9 cellular contexts compared by ENCODE assay signal in the genomic region with DNA sequence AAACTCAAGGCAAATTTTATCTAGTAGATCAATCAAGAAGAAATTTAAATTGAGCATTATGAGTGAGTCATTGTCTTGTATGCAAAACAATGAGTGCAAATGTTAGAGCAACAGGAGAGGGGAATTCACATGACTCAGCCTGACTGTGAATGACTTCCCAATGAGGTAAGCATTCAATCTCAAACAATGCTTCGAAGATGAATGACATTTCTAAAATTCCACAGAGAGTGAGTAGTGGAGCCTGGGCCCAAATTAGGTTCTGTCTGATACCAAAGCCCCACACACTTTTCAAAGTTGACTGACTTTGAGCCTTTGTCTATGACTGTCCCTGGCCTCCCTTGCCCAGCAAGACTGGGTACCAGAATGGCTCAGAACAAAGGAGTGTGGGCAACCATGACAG.
DNase-seq lines count a peak whose midpoint lies in the region; ATAC-seq and TF ChIP-seq lines count a peak whose summit lies in the region.
"Had no signal": no experiment of that assay in that cellular context is flagged by ENCODE, and none has a peak within 500 bp of the region (broad histone marks: within the 10 kb centered on the region; RNA-seq: fewer than 3 reads in every experiment).

No MANE protein-coding gene starts in this region.

- H3K4me1 ChIP-seq in HUES64 (ENCODE audit: insufficient read depth, low read length) (peaks cover 32% of the 10 kb centered on the region), lung (ENCODE audit: control insufficient read depth in 2 of 2, insufficient read depth in 2 of 2, low read length in 2 of 2) (no peaks in the 10 kb centered on the region)
- H3K4me1 ChIP-seq: vagina had no signal

- H3K4me3 ChIP-seq in HUES64 (ENCODE audit: low read length) (no peak overlapping the region; the same call in 1 of the 2 replicates), brain microvascular endothelial cell (ENCODE audit: low read depth, low read length) (no peak overlapping the region), lung (no peak overlapping the region)
- H3K4me3 ChIP-seq: vagina had no signal

- no peaks in the 10 kb centered on the region for H3K27me3 ChIP-seq in HUES64 (ENCODE audit: insufficient read depth, low read length)
- no peaks in the 10 kb centered on the region for H3K27me3 ChIP-seq in brain microvascular endothelial cell (replicated peaks)
- H3K27me3 ChIP-seq in lung (ENCODE audit: control insufficient read depth, insufficient read depth): peaks cover 7% of the 10 kb centered on the region
- H3K27me3 ChIP-seq: vagina had no signal

- no peak for TF ChIP-seq CTCF in brain microvascular endothelial cell (IDR thresholded peaks at IDR 0.05; ENCODE audit: low read depth, low read length, missing control alignments)
- no peak for TF ChIP-seq CTCF in lung (IDR thresholded peaks at IDR 0.05; ENCODE audit: control extremely low read depth, extremely low read depth)

- H3K9me3 ChIP-seq in HUES64 (ENCODE audit: insufficient read depth, low read depth, low read length) (peaks cover 2% of the 10 kb centered on the region), lung (ENCODE audit: control insufficient read depth in 2 of 2, insufficient read depth in 1 of 2, low read length in 1 of 2) (peaks cover 0 to 8% of the 10 kb centered on the region in 2 donors)
- H3K9me3 ChIP-seq: vagina had no signal

- peak overlapping the region; percentile 66; the same call in 1 of the 2 replicates for H3K9ac ChIP-seq in HUES64 (ENCODE audit: low read depth, low read length)

- 33% methylated on average over 1 of the region's 1 CpG for whole genome bisulfite sequencing in HUES64
- WGBS in lung, 2 donors: 22 to 35% methylated on average over 1 of the region's 1 CpG

- no peaks in the 10 kb centered on the region for H3K36me3 ChIP-seq in HUES64 (ENCODE audit: insufficient read depth, low read length)
- no peaks in the 10 kb centered on the region for H3K36me3 ChIP-seq in brain microvascular endothelial cell (replicated peaks)
- H3K36me3 ChIP-seq in lung (ENCODE audit: control insufficient read depth in 2 of 2, insufficient read depth in 2 of 2, low read length in 2 of 2): no peaks in the 10 kb centered on the region
- H3K36me3 ChIP-seq: vagina had no signal

- H3K27ac ChIP-seq in HUES64 (ENCODE audit: low read depth, low read length) (peak overlapping the region; percentile 96), brain microvascular endothelial cell (peak overlapping the region; percentile 19), lung (ENCODE audit: low read depth in 1 of 2, low read length in 1 of 2) (no peak overlapping the region)
- H3K27ac ChIP-seq: vagina had no signal

- no peak for ATAC-seq in lung (ENCODE audit: insufficient read depth, low FRiP score)
- ATAC-seq in GM21717 (IDR thresholded peaks at IDR 0.05; ENCODE audit: unreplicated experiment): no peak
- ATAC-seq in HG02610 (IDR thresholded peaks at IDR 0.05; ENCODE audit: unreplicated experiment): no peak

- in situ Hi-C loops in Caki2 (cut with HindIII; ENCODE audit: low pct_unique_long_range_greater_than_20kb, low sequenced_read_pairs) (no loop called here), brain microvascular endothelial cell (cut with HindIII; ENCODE audit: low pct_ligation_motif_present, low sequenced_read_pairs) (no loop called here)

- peak; percentile 80 for DNase-seq in Caki2 (ENCODE audit: low read depth)
- peak; percentile 85 for DNase-seq in brain microvascular endothelial cell
- peak; percentile 1 for DNase-seq in lung (ENCODE audit: low spot score)
- DNase-seq in CD1c-positive myeloid dendritic cell (ENCODE audit: extremely low spot score): no peak
- DNase-seq in DMS53 treated with DMSO at 0.1 percent for 48 hours (lab: John Stamatoyannopoulos, UW; ENCODE audit: unreplicated experiment): no peak

Comparison
In these comparisons a context has a peak if more than half of its experiments do, and no peak if none do; other contexts are left out.
1. DNase-seq: peak in Caki2 (single experiment), brain microvascular endothelial cell (single experiment) and lung (single experiment); none in CD1c-positive myeloid dendritic cell (single experiment) and DMS53 treated with DMSO at 0.1 percent for 48 hours (single experiment).
2. H3K27ac ChIP-seq: peak in HUES64 (single experiment) and brain microvascular endothelial cell (single experiment); none in lung (0 of 2).